ENCODE assay signal across 12 cellular contexts in genomic region chr21:37032877-37033471, GRCh38. TPM values are rescaled to one million over a fixed set of nuclear protein-coding genes. Genes with fewer than 3 reads are reported as not detected.
DNase-seq lines count a peak whose midpoint lies in the region; ATAC-seq and TF ChIP-seq lines count a peak whose summit lies in the region.
"Had no signal": no experiment of that assay in that cellular context is flagged by ENCODE, and none has a peak within 500 bp of the region (broad histone marks: within the 10 kb centered on the region; RNA-seq: fewer than 3 reads in every experiment).

No MANE protein-coding gene starts in this region.

- intact Hi-C loops in adrenal gland (cut with DNase I), result no loop called here

- ATAC-seq in GM18520 (IDR thresholded peaks at IDR 0.05; ENCODE audit: unreplicated experiment) (no peak), HG02981 (IDR thresholded peaks at IDR 0.05; ENCODE audit: unreplicated experiment) (no peak), HG03565 (IDR thresholded peaks at IDR 0.05; ENCODE audit: unreplicated experiment) (no peak)

- no peak overlapping the region for H3K4me3 Mint-ChIP-seq in HFFc6
- H3K4me3 Mint-ChIP-seq: central memory CD8-positive, alpha-beta T cell had no signal

- H3K27me3 ChIP-seq in adrenal gland, result no peaks in the 10 kb centered on the region

- no peak for TF ChIP-seq POLR2A in adrenal gland (IDR thresholded peaks at IDR 0.05)

- in situ Hi-C loops in ACHN (cut with HindIII; ENCODE audit: low pct_ligation_motif_present, low pct_unique_long_range_greater_than_20kb, low sequenced_read_pairs), result no loop called here

- no peaks in the 10 kb centered on the region for H3K4me1 ChIP-seq in adrenal gland (replicated peaks in 1 of 2)

- WGBS in adrenal gland, 4 donors, result 35 to 43% (median 41%) methylated on average over 4 of the region's 4 CpGs

- H3K27ac ChIP-seq in adrenal gland, result no peak overlapping the region
- H3K27ac ChIP-seq: SK-N-MC had no signal

- no peak overlapping the region for H3K27ac Mint-ChIP-seq in HFFc6

- H3K4me1 Mint-ChIP-seq in HFFc6 (ENCODE audit: low read depth), result peaks cover 16% of the 10 kb centered on the region
- H3K4me1 Mint-ChIP-seq: central memory CD8-positive, alpha-beta T cell had no signal

- no peak overlapping the region for H3K4me3 ChIP-seq in adrenal gland
- H3K4me3 ChIP-seq: SK-N-MC had no signal

- H3K9me3 ChIP-seq in adrenal gland (replicated peaks in 1 of 3), result no peaks in the 10 kb centered on the region

- no peak for TF ChIP-seq CTCF in HFFc6 (IDR thresholded peaks at IDR 0.05)
- no peak for TF ChIP-seq CTCF in adrenal gland (IDR thresholded peaks at IDR 0.05)

- H3K27me3 Mint-ChIP-seq in HFFc6 (ENCODE audit: insufficient read depth), result peaks cover 3% of the 10 kb centered on the region
- H3K27me3 Mint-ChIP-seq: central memory CD8-positive, alpha-beta T cell had no signal

- DNase-seq in ACHN, result peak; percentile 49
- DNase-seq in HFFc6, result peak; percentile 71
- DNase-seq in adrenal gland, result peak in 5 of 7 donors; percentile 34 to 66 (median 42)
- peak; percentile 50 for DNase-seq in hepatic stellate cell (ENCODE audit: low spot score)
- DNase-seq in T-helper 1 cell, result no peak
- DNase-seq: GOT3, NCI-H2107 had no signal

- H3K36me3 Mint-ChIP-seq in HFFc6 (ENCODE audit: low read depth), result no peaks in the 10 kb centered on the region

- H3K36me3 ChIP-seq in adrenal gland (replicated peaks in 1 of 2), result no peaks in the 10 kb centered on the region

- no peaks in the 10 kb centered on the region for H3K9me3 Mint-ChIP-seq in HFFc6
- H3K9me3 Mint-ChIP-seq: central memory CD8-positive, alpha-beta T cell had no signal

RNA-seq across cellular contexts. Expression of gene RIPPLY3, which starts 26.5 kb away (rescaled TPM):
- not detected for total RNA-seq in HFFc6 (2021; fragmentation: NEBNext Ultra II Directional; extraction: Animal tissue kit (Norgen Biotek cat#: 25700))
- under 1 TPM in 5 of 8 donors, not detected in 3; 0.18 to 0.42 (median 0.39) TPM for total RNA-seq in adrenal gland
- 1 to 10 TPM in 1 of 3 donors, under 1 TPM in 2; 0.22 to 1.3 (median 0.40) TPM for polyA plus RNA-seq in adrenal gland

RNA-seq across cellular contexts. Expression of gene PIGP, which starts 39.9 kb away (rescaled TPM):
- 10 to 100 TPM; 24.8 to 33.8 (median 31.1) TPM for total RNA-seq in HFFc6 (2021; fragmentation: NEBNext Ultra II Directional; extraction: Animal tissue kit (Norgen Biotek cat#: 25700))
- 10 to 100 TPM in 7 of 8 donors, 1 to 10 TPM in 1; 7.3 to 67.3 (median 49.4) TPM for total RNA-seq in adrenal gland
- polyA plus RNA-seq in adrenal gland, result 100 to 1,000 TPM in 1 of 3 donors, 10 to 100 TPM in 2; 23.2 to 236 (median 33.9) TPM

RNA-seq across cellular contexts. Expression of gene TTC3, which starts 40.1 kb away (rescaled TPM):
- 100 to 1,000 TPM; 123 to 173 (median 134) TPM for total RNA-seq in HFFc6 (2021; fragmentation: NEBNext Ultra II Directional; extraction: Animal tissue kit (Norgen Biotek cat#: 25700))
- total RNA-seq in adrenal gland, result 100 to 1,000 TPM in 7 of 8 donors, 10 to 100 TPM in 1; 96.8 to 220 (median 143) TPM
- polyA plus RNA-seq in adrenal gland, result 100 to 1,000 TPM in 1 of 3 donors, 10 to 100 TPM in 2; 37.9 to 109 (median 53.6) TPM

Comparison
In these comparisons a context has a peak if more than half of its experiments do, and no peak if none do; other contexts are left out.
1. DNase-seq: peak in ACHN (single experiment), HFFc6 (single experiment), adrenal gland (5 of 7) and hepatic stellate cell (single experiment); none in T-helper 1 cell (0 of 5).